Comparison of ENCODE assay signal across 20 cellular contexts in the genomic region with DNA sequence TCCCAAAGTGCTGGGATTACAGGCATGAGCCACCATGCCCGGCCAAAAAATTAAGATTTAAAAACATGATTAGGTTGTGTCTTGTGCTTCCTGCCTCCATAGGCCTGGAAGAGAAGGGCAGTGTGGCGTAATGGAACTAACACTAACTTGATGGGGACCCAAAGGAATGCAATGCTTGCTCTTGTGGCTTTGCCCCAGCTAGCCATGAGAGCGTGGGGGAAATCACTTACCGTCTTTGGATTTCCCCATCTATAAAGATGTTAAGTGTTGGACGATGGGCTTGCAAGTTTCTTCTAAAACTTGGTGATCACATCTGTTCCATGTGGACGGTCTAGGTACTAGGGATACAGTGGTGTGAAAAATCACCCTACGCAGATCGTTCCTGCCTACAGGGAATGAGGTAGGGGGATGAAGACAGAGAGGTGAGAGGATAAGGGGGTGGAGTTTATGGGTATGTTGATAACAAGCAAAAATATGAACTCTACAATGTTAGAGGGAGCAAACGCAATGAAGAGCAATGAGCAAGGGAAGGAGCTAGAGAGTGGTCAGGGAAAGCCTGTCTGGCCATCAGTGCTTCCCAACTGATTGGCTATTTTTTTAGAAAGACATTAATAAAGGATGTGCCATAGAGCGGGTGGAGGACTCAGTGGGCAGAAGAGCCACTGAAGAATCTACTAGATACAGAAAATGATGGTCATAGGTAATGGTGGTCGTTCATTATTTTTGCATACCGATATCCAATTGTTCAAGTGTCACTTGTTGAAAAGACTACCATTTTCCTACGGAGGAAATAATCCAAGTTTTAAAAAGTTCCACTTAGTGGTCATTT.
A peak's percentile ranks its signal among the peaks of the same experiment; 100 is the strongest.
DNase-seq lines count a peak whose midpoint lies in the region; ATAC-seq and TF ChIP-seq lines count a peak whose summit lies in the region.
"Had no signal": no experiment of that assay in that cellular context is flagged by ENCODE, and none has a peak within 500 bp of the region (broad histone marks: within the 10 kb centered on the region; RNA-seq: fewer than 3 reads in every experiment).

No MANE protein-coding gene starts in this region.

- H3K4me1 ChIP-seq in breast epithelium, result peaks cover 5% of the 10 kb centered on the region in 2 donors
- peaks cover 52% of the 10 kb centered on the region for H3K4me1 ChIP-seq in Panc1 (ENCODE audit: control insufficient read depth, insufficient read depth, low read length)

- intact Hi-C loops in MCF 10A (cut with micrococcal nuclease) (no loop called here), breast epithelium (cut with DNase I; ENCODE audit: low total_unique reads) (no loop called here), Panc1 (cut with micrococcal nuclease; ENCODE audit: unreplicated experiment) (no loop called here)

- no peak overlapping the region for H3K4me3 Mint-ChIP-seq in MCF 10A (ENCODE audit: unreplicated experiment)
- H3K4me3 Mint-ChIP-seq: activated CD8-positive, alpha-beta memory T cell treated with anti-CD3 and anti-CD28 coated beads, Interleukin-2, amount 10 ng/mL, durations not matched to agents 7 days and 5 days; activated naive CD4-positive, alpha-beta T cell treated with anti-CD3 and anti-CD28 coated beads for 36 hours; neural crest cell had no signal

- POLR2A ChIA-PET in MCF 10A (lab: Yijun Ruan, JAX) (interaction anchor here (0.6 to 3.2 kb wide), 17 partner anchors 11 to 325 kb away, joined by 3 to 39 read pairs (median 6); no protein-coding TSS in a partner anchor), Panc1 (lab: Charles Lee) (no interaction called here)

- H3K36me3 Mint-ChIP-seq in MCF 10A (ENCODE audit: insufficient read depth, unreplicated experiment), result peaks cover 9% of the 10 kb centered on the region

- CTCF ChIA-PET in MCF 10A (lab: Yijun Ruan, JAX) (interaction anchor here (0.7 to 3.4 kb wide), 4 partner anchors 11 to 283 kb away, joined by 3 to 50 read pairs (median 4); no protein-coding TSS in a partner anchor), Panc1 (lab: Charles Lee) (no interaction called here)

- no peak for TF ChIP-seq POLR2A in breast epithelium (IDR thresholded peaks at IDR 0.05)

- TF ChIP-seq CTCF in MCF 10A (IDR thresholded peaks at IDR 0.05; ENCODE audit: unreplicated experiment) (no peak), breast epithelium (IDR thresholded peaks at IDR 0.05) (no peak), Panc1 (IDR thresholded peaks at IDR 0.05) (no peak)

- in situ Hi-C loops in Panc1 (cut with HindIII; ENCODE audit: low pct_unique_long_range_greater_than_20kb, low sequenced_read_pairs), result no loop called here

- no peaks in the 10 kb centered on the region for H3K36me3 ChIP-seq in breast epithelium
- no peaks in the 10 kb centered on the region for H3K36me3 ChIP-seq in Panc1 (ENCODE audit: control insufficient read depth, insufficient read depth, low read length)
- H3K36me3 ChIP-seq: right atrium auricular region had no signal

- ATAC-seq in HG02759 (IDR thresholded peaks at IDR 0.05; ENCODE audit: unreplicated experiment), result peak; percentile 47
- ATAC-seq in Panc1, result no peak
- ATAC-seq in HG03571 (IDR thresholded peaks at IDR 0.05; ENCODE audit: unreplicated experiment), result no peak
- ATAC-seq: activated CD8-positive, alpha-beta memory T cell treated with anti-CD3 and anti-CD28 coated beads, Interleukin-2, amount 10 ng/mL, durations not matched to agents 7 days and 5 days had no signal

- no peak overlapping the region for H3K27ac ChIP-seq in breast epithelium
- peak overlapping the region; percentile 100 for H3K27ac ChIP-seq in Panc1 (ENCODE audit: low read length)
- H3K27ac ChIP-seq: right atrium auricular region, VCaP had no signal

- BruUV-seq in MCF 10A (replicated peaks; lab: Mats Ljungman, UMichigan), result no TSS peak
- BruUV-seq in Panc1 (replicated peaks; lab: Mats Ljungman, UMichigan), result no TSS peak

- no peaks in the 10 kb centered on the region for H3K9me3 Mint-ChIP-seq in MCF 10A (ENCODE audit: unreplicated experiment)
- H3K9me3 Mint-ChIP-seq: activated naive CD4-positive, alpha-beta T cell treated with anti-CD3 and anti-CD28 coated beads for 36 hours; neural crest cell had no signal

- H3K9me3 ChIP-seq in breast epithelium, result no peaks in the 10 kb centered on the region
- H3K9me3 ChIP-seq in Panc1 (ENCODE audit: control insufficient read depth, insufficient read depth, low read depth, low read length), result no peaks in the 10 kb centered on the region
- H3K9me3 ChIP-seq: right atrium auricular region, SK-N-SH had no signal

- DNase-seq in MCF 10A (ENCODE audit: unreplicated experiment) (no peak), breast epithelium (ENCODE audit: low spot score in 2 of 2) (no peak), Panc1 (ENCODE audit: low read depth, low spot score) (no peak), COLO668 (lab: John Stamatoyannopoulos, UW; ENCODE audit: unreplicated experiment) (no peak), T1000 (lab: John Stamatoyannopoulos, UW) (no peak), epidermal melanocyte (ENCODE audit: insufficient read length, low spot score) (no peak)
- DNase-seq: activated CD8-positive, alpha-beta memory T cell treated with anti-CD3 and anti-CD28 coated beads, Interleukin-2, amount 10 ng/mL, durations not matched to agents 7 days and 5 days; activated naive CD4-positive, alpha-beta T cell treated with anti-CD3 and anti-CD28 coated beads for 36 hours; effector memory CD4-positive, alpha-beta T cell; foreskin melanocyte; NCI-H1092 treated with DMSO at 0.1 percent for 48 hours; SK-N-SH; stimulated activated CD4-positive, alpha-beta T cell treated with anti-CD3 and anti-CD28 coated beads, Interleukin-4, amount 100 ng/mL, for 4 hours; stimulated activated naive CD4-positive, alpha-beta T cell had no signal

- peaks cover 52% of the 10 kb centered on the region for H3K4me1 Mint-ChIP-seq in MCF 10A (ENCODE audit: insufficient read depth, unreplicated experiment)

- H3K4me3 ChIP-seq in breast epithelium, result no peak overlapping the region
- H3K4me3 ChIP-seq in Panc1 (ENCODE audit: low read depth in 2 of 2, low read length in 2 of 2), result no peak overlapping the region
- H3K4me3 ChIP-seq: lung, right atrium auricular region had no signal

- no peaks in the 10 kb centered on the region for H3K27me3 ChIP-seq in breast epithelium
- H3K27me3 ChIP-seq in Panc1 (ENCODE audit: control insufficient read depth, insufficient read depth, low read length), result no peaks in the 10 kb centered on the region
- H3K27me3 ChIP-seq: right atrium auricular region had no signal

- peak overlapping the region; percentile 93 for H3K27ac Mint-ChIP-seq in MCF 10A (ENCODE audit: low read depth, unreplicated experiment)
- H3K27ac Mint-ChIP-seq: activated CD8-positive, alpha-beta memory T cell treated with anti-CD3 and anti-CD28 coated beads, Interleukin-2, amount 10 ng/mL, durations not matched to agents 7 days and 5 days; activated naive CD4-positive, alpha-beta T cell treated with anti-CD3 and anti-CD28 coated beads for 36 hours had no signal

- H3K27me3 Mint-ChIP-seq in MCF 10A (ENCODE audit: insufficient read depth, unreplicated experiment), result no peaks in the 10 kb centered on the region
- H3K27me3 Mint-ChIP-seq: activated CD8-positive, alpha-beta memory T cell treated with anti-CD3 and anti-CD28 coated beads, Interleukin-2, amount 10 ng/mL, durations not matched to agents 7 days and 5 days had no signal
